Comparison of ENCODE assay signal across 1 cellular context in genomic region chr7:122064971-122065370, GRCh38.
TF ChIP-seq lines count a peak whose summit lies in the region.

No MANE protein-coding gene starts in this region.

TF ChIP-seq in GM23338, 12 proteins besides CTCF, POLR2A, EP300 and RAD21 (continued from another document):
- TF ChIP-seq ETS1 (IDR thresholded peaks at IDR 0.05) (no peak), REST (IDR thresholded peaks at IDR 0.05; ENCODE audit: unreplicated experiment) (no peak), POLR2AphosphoS5 (IDR thresholded peaks at IDR 0.05; ENCODE audit: low read depth) (no peak), ZNF114 (CRISPR knock-in tag; IDR thresholded peaks at IDR 0.05) (no peak)
TF ChIP-seq in GM23338: peak in this region for 0.
